In the genomic region with DNA sequence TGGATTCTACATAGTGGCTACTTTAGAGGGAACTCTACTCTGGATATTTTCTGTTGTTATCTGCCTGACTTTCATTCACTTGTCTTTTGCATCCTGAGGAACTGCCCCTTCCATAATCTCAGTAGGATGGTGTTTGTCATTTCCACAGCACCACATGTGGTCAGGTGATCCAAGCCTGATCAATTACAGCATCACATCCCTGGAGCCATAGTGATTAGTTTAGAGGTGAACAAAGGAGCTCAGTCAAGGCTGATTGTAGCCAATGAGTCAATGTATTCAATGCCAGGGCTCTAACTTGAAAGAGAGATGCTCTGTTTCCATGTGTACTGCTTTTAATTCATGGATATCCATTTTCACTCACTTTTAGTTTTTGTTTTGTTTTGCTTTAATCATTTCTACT, we compare ENCODE assay signal across 20 cellular contexts.
DNase-seq lines count a peak whose midpoint lies in the region; ATAC-seq and TF ChIP-seq lines count a peak whose summit lies in the region.
"Had no signal": no experiment of that assay in that cellular context is flagged by ENCODE, and none has a peak within 500 bp of the region (broad histone marks: within the 10 kb centered on the region; RNA-seq: fewer than 3 reads in every experiment).

No MANE protein-coding gene starts in this region.

- dilution Hi-C loops in mammary epithelial cell (cut with HindIII; ENCODE audit: low sequenced_read_pairs): no loop called here

- H3K4me1 Mint-ChIP-seq in MCF 10A (ENCODE audit: insufficient read depth, unreplicated experiment): peaks cover 10% of the 10 kb centered on the region
- H3K4me1 Mint-ChIP-seq: B cell; CD4-positive, CD25-positive, alpha-beta regulatory T cell had no signal

- H3K27me3 Mint-ChIP-seq in MCF 10A (ENCODE audit: insufficient read depth, unreplicated experiment): no peaks in the 10 kb centered on the region
- H3K27me3 Mint-ChIP-seq: B cell; CD4-positive, CD25-positive, alpha-beta regulatory T cell had no signal

- POLR2A ChIA-PET in MCF 10A (lab: Yijun Ruan, JAX): interaction anchor here (0.6 kb wide), 1 partner anchor 79 kb away, joined by 3 read pairs; no protein-coding TSS in a partner anchor

- H3K36me3 ChIP-seq in mammary epithelial cell (ENCODE audit: insufficient read depth, low read length): no peaks in the 10 kb centered on the region
- H3K36me3 ChIP-seq: BLaER1 had no signal

- peak; percentile 46 for DNase-seq in mammary epithelial cell
- no peak for DNase-seq in MCF 10A (ENCODE audit: unreplicated experiment)
- no peak for DNase-seq in foreskin keratinocyte
- DNase-seq in left kidney (ENCODE audit: low read depth, low spot score): peak; percentile 7
- DNase-seq in dermis blood vessel endothelial cell: no peak
- no peak for DNase-seq in NCI-H748 treated with DMSO at 0.1 percent for 48 hours (lab: John Stamatoyannopoulos, UW)
- DNase-seq: CD4-positive, CD25-positive, alpha-beta regulatory T cell; CD8-positive, alpha-beta T cell; DMS 273 treated with DMSO at 0.1 percent for 48 hours; DMS79; EL; GDM1; GM23248; H9 had no signal

- no peaks in the 10 kb centered on the region for H3K9me3 ChIP-seq in mammary epithelial cell (replicated peaks; ENCODE audit: insufficient read depth, low read length)
- H3K9me3 ChIP-seq: BLaER1 had no signal

- TF ChIP-seq CTCF in mammary epithelial cell (conservative IDR thresholded peaks at IDR 0.05 in 1 of 2, IDR thresholded peaks at IDR 0.05 in 1 of 2; ENCODE audit: extremely low read depth in 1 of 2, insufficient read depth in 1 of 2, low read depth in 1 of 2, low read length in 2 of 2): no peak
- no peak for TF ChIP-seq CTCF in MCF 10A (IDR thresholded peaks at IDR 0.05; ENCODE audit: unreplicated experiment)
- TF ChIP-seq CTCF in foreskin keratinocyte (conservative IDR thresholded peaks at IDR 0.05): no peak

- no peaks in the 10 kb centered on the region for H3K9me3 Mint-ChIP-seq in MCF 10A (ENCODE audit: unreplicated experiment)
- H3K9me3 Mint-ChIP-seq: H9 had no signal

- in situ Hi-C loops in mammary epithelial cell (cut with MboI; ENCODE audit: low sequenced_read_pairs in 2 of 2): no loop called here

- H3K79me2 ChIP-seq in mammary epithelial cell (ENCODE audit: insufficient read depth, low read length): no peaks in the 10 kb centered on the region

- CTCF ChIA-PET in mammary epithelial cell (lab: Charles Lee; ENCODE audit: low non-redundant PET): no interaction called here
- CTCF ChIA-PET in MCF 10A (lab: Yijun Ruan, JAX): interaction anchor here (0.6 kb wide), 1 partner anchor 704 kb away, joined by 4 read pairs; no protein-coding TSS in a partner anchor

- H3K4me1 ChIP-seq in mammary epithelial cell (ENCODE audit: insufficient read depth, low read length): peaks cover 5% of the 10 kb centered on the region
- H3K4me1 ChIP-seq in foreskin keratinocyte: peaks cover 4% of the 10 kb centered on the region
- H3K4me1 ChIP-seq: BLaER1 had no signal

- H2AFZ ChIP-seq in mammary epithelial cell (ENCODE audit: low read depth, low read length): no peak overlapping the region
- H2AFZ ChIP-seq: GM23248 had no signal

- H3K27ac Mint-ChIP-seq in MCF 10A (ENCODE audit: low read depth, unreplicated experiment): no peak overlapping the region
- H3K27ac Mint-ChIP-seq: B cell; CD4-positive, CD25-positive, alpha-beta regulatory T cell; CD8-positive, alpha-beta T cell had no signal

- no peaks in the 10 kb centered on the region for H3K36me3 Mint-ChIP-seq in MCF 10A (ENCODE audit: insufficient read depth, unreplicated experiment)
- H3K36me3 Mint-ChIP-seq: CD4-positive, CD25-positive, alpha-beta regulatory T cell; CD8-positive, alpha-beta T cell had no signal

- no TSS peak for BruUV-seq in mammary epithelial cell (replicated peaks; lab: Mats Ljungman, UMichigan)
- no TSS peak for BruUV-seq in MCF 10A (replicated peaks; lab: Mats Ljungman, UMichigan)

- intact Hi-C loops in mammary epithelial cell (cut with micrococcal nuclease): no loop called here
- intact Hi-C loops in MCF 10A (cut with micrococcal nuclease): no loop called here

- no peak overlapping the region for H3K4me3 Mint-ChIP-seq in MCF 10A (ENCODE audit: unreplicated experiment)
- H3K4me3 Mint-ChIP-seq: B cell; CD4-positive, CD25-positive, alpha-beta regulatory T cell; CD8-positive, alpha-beta T cell; H9 had no signal

- H3K4me3 ChIP-seq in mammary epithelial cell (replicated peaks in 1 of 3; ENCODE audit: insufficient read depth in 1 of 3, low read depth in 2 of 3, low read length in 3 of 3): no peak overlapping the region
- H3K4me3 ChIP-seq: BLaER1, GM12878, GM23248 had no signal

- H4K20me1 ChIP-seq in mammary epithelial cell (ENCODE audit: insufficient read depth, low read length): no peaks in the 10 kb centered on the region
- H4K20me1 ChIP-seq: BLaER1 had no signal

- H3K4me2 ChIP-seq in mammary epithelial cell (ENCODE audit: insufficient read depth, low read depth, low read length): no peak overlapping the region
- H3K4me2 ChIP-seq: BLaER1 had no signal

- no peak overlapping the region for H3K27ac ChIP-seq in mammary epithelial cell (ENCODE audit: insufficient read depth, low read depth, low read length)
- no peak overlapping the region for H3K27ac ChIP-seq in foreskin keratinocyte
- H3K27ac ChIP-seq: 22Rv1, BLaER1, C4-2B, GM23248 had no signal

- no peaks in the 10 kb centered on the region for H3K27me3 ChIP-seq in mammary epithelial cell (ENCODE audit: insufficient read depth, low read length)
- H3K27me3 ChIP-seq in foreskin keratinocyte: no peaks in the 10 kb centered on the region
- H3K27me3 ChIP-seq: BLaER1 had no signal

- H3K9ac ChIP-seq in mammary epithelial cell (ENCODE audit: insufficient read depth, low read length): no peak overlapping the region
- H3K9ac ChIP-seq: BLaER1, GM23248 had no signal

- peak; percentile 33 for ATAC-seq in foreskin keratinocyte
- ATAC-seq: CD8-positive, alpha-beta T cell; GM12878; HCT116 had no signal

Comparison
In these comparisons a context has a peak if more than half of its experiments do, and no peak if none do; other contexts are left out.
1. DNase-seq: peak in mammary epithelial cell (single experiment) and left kidney (single experiment); none in MCF 10A (single experiment), foreskin keratinocyte (0 of 2), dermis blood vessel endothelial cell (single experiment) and NCI-H748 treated with DMSO at 0.1 percent for 48 hours (single experiment).